In the genomic region with DNA sequence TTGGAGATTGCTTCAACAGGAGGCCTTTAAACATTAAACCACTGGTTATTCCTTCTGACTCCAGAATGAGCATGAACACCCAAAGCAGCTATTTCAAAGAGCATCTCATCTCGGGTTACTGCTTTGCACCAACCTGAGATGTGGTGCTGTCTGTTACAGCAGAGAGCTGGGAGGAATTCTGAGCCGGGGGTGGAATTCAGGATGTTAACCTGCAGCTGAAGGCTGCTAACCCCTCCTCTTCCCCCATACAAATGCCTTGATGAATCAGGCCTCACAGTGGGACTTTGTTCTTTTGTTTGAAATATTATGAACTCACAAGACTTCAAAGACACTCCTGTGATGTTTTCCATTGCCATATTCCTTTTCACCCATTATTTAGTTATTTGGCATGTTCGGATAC, we compare ENCODE assay signal across 1 cellular context.
TF ChIP-seq lines count a peak whose summit lies in the region.

No MANE protein-coding gene starts in this region.

TF ChIP-seq in H1, 55 proteins besides CTCF, POLR2A, EP300 and RAD21 (continued from another document):
- TF ChIP-seq, protein P1, sequence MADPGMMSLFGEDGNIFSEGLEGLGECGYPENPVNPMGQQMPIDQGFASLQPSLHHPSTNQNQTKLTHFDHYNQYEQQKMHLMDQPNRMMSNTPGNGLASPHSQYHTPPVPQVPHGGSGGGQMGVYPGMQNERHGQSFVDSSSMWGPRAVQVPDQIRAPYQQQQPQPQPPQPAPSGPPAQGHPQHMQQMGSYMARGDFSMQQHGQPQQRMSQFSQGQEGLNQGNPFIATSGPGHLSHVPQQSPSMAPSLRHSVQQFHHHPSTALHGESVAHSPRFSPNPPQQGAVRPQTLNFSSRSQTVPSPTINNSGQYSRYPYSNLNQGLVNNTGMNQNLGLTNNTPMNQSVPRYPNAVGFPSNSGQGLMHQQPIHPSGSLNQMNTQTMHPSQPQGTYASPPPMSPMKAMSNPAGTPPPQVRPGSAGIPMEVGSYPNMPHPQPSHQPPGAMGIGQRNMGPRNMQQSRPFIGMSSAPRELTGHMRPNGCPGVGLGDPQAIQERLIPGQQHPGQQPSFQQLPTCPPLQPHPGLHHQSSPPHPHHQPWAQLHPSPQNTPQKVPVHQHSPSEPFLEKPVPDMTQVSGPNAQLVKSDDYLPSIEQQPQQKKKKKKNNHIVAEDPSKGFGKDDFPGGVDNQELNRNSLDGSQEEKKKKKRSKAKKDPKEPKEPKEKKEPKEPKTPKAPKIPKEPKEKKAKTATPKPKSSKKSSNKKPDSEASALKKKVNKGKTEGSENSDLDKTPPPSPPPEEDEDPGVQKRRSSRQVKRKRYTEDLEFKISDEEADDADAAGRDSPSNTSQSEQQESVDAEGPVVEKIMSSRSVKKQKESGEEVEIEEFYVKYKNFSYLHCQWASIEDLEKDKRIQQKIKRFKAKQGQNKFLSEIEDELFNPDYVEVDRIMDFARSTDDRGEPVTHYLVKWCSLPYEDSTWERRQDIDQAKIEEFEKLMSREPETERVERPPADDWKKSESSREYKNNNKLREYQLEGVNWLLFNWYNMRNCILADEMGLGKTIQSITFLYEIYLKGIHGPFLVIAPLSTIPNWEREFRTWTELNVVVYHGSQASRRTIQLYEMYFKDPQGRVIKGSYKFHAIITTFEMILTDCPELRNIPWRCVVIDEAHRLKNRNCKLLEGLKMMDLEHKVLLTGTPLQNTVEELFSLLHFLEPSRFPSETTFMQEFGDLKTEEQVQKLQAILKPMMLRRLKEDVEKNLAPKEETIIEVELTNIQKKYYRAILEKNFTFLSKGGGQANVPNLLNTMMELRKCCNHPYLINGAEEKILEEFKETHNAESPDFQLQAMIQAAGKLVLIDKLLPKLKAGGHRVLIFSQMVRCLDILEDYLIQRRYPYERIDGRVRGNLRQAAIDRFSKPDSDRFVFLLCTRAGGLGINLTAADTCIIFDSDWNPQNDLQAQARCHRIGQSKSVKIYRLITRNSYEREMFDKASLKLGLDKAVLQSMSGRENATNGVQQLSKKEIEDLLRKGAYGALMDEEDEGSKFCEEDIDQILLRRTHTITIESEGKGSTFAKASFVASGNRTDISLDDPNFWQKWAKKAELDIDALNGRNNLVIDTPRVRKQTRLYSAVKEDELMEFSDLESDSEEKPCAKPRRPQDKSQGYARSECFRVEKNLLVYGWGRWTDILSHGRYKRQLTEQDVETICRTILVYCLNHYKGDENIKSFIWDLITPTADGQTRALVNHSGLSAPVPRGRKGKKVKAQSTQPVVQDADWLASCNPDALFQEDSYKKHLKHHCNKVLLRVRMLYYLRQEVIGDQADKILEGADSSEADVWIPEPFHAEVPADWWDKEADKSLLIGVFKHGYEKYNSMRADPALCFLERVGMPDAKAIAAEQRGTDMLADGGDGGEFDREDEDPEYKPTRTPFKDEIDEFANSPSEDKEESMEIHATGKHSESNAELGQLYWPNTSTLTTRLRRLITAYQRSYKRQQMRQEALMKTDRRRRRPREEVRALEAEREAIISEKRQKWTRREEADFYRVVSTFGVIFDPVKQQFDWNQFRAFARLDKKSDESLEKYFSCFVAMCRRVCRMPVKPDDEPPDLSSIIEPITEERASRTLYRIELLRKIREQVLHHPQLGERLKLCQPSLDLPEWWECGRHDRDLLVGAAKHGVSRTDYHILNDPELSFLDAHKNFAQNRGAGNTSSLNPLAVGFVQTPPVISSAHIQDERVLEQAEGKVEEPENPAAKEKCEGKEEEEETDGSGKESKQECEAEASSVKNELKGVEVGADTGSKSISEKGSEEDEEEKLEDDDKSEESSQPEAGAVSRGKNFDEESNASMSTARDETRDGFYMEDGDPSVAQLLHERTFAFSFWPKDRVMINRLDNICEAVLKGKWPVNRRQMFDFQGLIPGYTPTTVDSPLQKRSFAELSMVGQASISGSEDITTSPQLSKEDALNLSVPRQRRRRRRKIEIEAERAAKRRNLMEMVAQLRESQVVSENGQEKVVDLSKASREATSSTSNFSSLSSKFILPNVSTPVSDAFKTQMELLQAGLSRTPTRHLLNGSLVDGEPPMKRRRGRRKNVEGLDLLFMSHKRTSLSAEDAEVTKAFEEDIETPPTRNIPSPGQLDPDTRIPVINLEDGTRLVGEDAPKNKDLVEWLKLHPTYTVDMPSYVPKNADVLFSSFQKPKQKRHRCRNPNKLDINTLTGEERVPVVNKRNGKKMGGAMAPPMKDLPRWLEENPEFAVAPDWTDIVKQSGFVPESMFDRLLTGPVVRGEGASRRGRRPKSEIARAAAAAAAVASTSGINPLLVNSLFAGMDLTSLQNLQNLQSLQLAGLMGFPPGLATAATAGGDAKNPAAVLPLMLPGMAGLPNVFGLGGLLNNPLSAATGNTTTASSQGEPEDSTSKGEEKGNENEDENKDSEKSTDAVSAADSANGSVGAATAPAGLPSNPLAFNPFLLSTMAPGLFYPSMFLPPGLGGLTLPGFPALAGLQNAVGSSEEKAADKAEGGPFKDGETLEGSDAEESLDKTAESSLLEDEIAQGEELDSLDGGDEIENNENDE (IDR thresholded peaks at IDR 0.05; ENCODE audit: insufficient replicate concordance, low read length) = no peak
- TF ChIP-seq KDM4A (IDR thresholded peaks at IDR 0.05; ENCODE audit: low read depth, low read length, severe bottlenecking) = no peak
- TF ChIP-seq, protein P2, sequence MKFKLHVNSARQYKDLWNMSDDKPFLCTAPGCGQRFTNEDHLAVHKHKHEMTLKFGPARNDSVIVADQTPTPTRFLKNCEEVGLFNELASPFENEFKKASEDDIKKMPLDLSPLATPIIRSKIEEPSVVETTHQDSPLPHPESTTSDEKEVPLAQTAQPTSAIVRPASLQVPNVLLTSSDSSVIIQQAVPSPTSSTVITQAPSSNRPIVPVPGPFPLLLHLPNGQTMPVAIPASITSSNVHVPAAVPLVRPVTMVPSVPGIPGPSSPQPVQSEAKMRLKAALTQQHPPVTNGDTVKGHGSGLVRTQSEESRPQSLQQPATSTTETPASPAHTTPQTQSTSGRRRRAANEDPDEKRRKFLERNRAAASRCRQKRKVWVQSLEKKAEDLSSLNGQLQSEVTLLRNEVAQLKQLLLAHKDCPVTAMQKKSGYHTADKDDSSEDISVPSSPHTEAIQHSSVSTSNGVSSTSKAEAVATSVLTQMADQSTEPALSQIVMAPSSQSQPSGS (IDR thresholded peaks at IDR 0.05; ENCODE audit: low read length) = no peak
